Comparison of ENCODE assay signal across 8 cellular contexts in genomic region chr5:78638423-78638822, GRCh38. TPM values are rescaled to one million over a fixed set of nuclear protein-coding genes. Genes with fewer than 3 reads are reported as not detected.
A peak's percentile ranks its signal among the peaks of the same experiment; 100 is the strongest.
DNase-seq lines count a peak whose midpoint lies in the region; ATAC-seq and TF ChIP-seq lines count a peak whose summit lies in the region.

No MANE protein-coding gene starts in this region.

- no peaks in the 10 kb centered on the region for H3F3A ChIP-seq in GM23338 (replicated peaks; ENCODE audit: low read depth)

- peaks cover 4% of the 10 kb centered on the region for H3K27me3 Mint-ChIP-seq in GM23338 (ENCODE audit: insufficient read depth, low read depth, poor library complexity)

- 0 out of 2 replicates have a peak overlapping the region, but pooled peaks have one; percentile 60 for H3K27ac Mint-ChIP-seq in GM23338

- H3K27ac ChIP-seq in GM23338 (ENCODE audit: low read depth), result no peak overlapping the region; the same call in 1 of the 2 replicates

- peaks cover 35% of the 10 kb centered on the region for H3K4me1 ChIP-seq in GM23338 (ENCODE audit: insufficient read depth)

- no peak overlapping the region for H3K4me3 Mint-ChIP-seq in GM23338

- no peak overlapping the region for H2AFZ ChIP-seq in GM23338

- H3K4me3 ChIP-seq in GM23338, result no peak overlapping the region

- H3K79me2 ChIP-seq in GM23338 (replicated peaks; ENCODE audit: insufficient read depth), result peaks cover 100% of the 10 kb centered on the region

- H3K9me2 ChIP-seq in GM23338 (ENCODE audit: insufficient read depth), result no peaks in the 10 kb centered on the region

- peaks cover 58% of the 10 kb centered on the region for H4K20me1 ChIP-seq in GM23338 (replicated peaks; ENCODE audit: insufficient read depth)

- H3K27me3 ChIP-seq in GM23338 (ENCODE audit: insufficient read depth), result no peaks in the 10 kb centered on the region

- peak; percentile 30; the same call in 2 of the 3 replicates for ATAC-seq in GM23338
- ATAC-seq in SK-N-SH treated with all-trans-retinoic acid at 6 μM for 48 hours, result peak; percentile 90
- ATAC-seq in Right ventricle myocardium superior (ENCODE audit: poor library complexity), result peak; percentile 88
- ATAC-seq in GM19328 (IDR thresholded peaks at IDR 0.05; ENCODE audit: unreplicated experiment), result no peak
- no peak for ATAC-seq in GM21723 (IDR thresholded peaks at IDR 0.05; ENCODE audit: unreplicated experiment)

- H3K9me3 Mint-ChIP-seq in GM23338, result no peaks in the 10 kb centered on the region; the same call in 2 of the 3 replicates

- no peak overlapping the region for H3K4me2 ChIP-seq in GM23338

- DNase-seq in GM23338 (ENCODE audit: low spot score), result no peak
- peak; percentile 68 for DNase-seq in Right ventricle myocardium superior
- DNase-seq in renal cortical epithelial cell (ENCODE audit: low read depth), result peak; percentile 98
- DNase-seq in T-helper 9 cell, result no peak
- DNase-seq in SW 1271 (lab: John Stamatoyannopoulos, UW), result no peak

- intact Hi-C loops in Right ventricle myocardium superior (cut with DNase I), result loop anchor here (10.0 kb wide), 1 partner anchor 94 kb away; no protein-coding TSS in a partner anchor

- peaks cover 31% of the 10 kb centered on the region for H3K36me3 Mint-ChIP-seq in GM23338 (ENCODE audit: low read depth)

- peaks cover 7% of the 10 kb centered on the region for H3K36me3 ChIP-seq in GM23338 (ENCODE audit: insufficient read depth)

- peaks cover 66% of the 10 kb centered on the region for H3K4me1 Mint-ChIP-seq in GM23338

- TF ChIP-seq CTCF in GM23338 (conservative IDR thresholded peaks at IDR 0.05; ENCODE audit: low read depth in 2 of 2), result no peak

TF ChIP-seq in GM23338, 12 proteins besides CTCF, POLR2A, EP300 and RAD21:
- TF ChIP-seq JUNB (IDR thresholded peaks at IDR 0.05; ENCODE audit: unreplicated experiment), result no peak
- TF ChIP-seq CREB1 (CRISPR knock-in tag; IDR thresholded peaks at IDR 0.05; ENCODE audit: low read depth), result no peak
- TF ChIP-seq NANOG (IDR thresholded peaks at IDR 0.05; ENCODE audit: borderline replicate concordance), result no peak
- no peak for TF ChIP-seq STAT1 (IDR thresholded peaks at IDR 0.05; ENCODE audit: unreplicated experiment)
- TF ChIP-seq EZH2 (IDR thresholded peaks at IDR 0.05; ENCODE audit: low read depth, unreplicated experiment), result no peak
- no peak for TF ChIP-seq ZNF331 (CRISPR knock-in tag; IDR thresholded peaks at IDR 0.05; ENCODE audit: low read depth)
TF ChIP-seq in GM23338: peak in this region for 0.

TF ChIP-seq in SK-N-SH treated with all-trans-retinoic acid at 6 μM for 48 hours, 23 proteins besides CTCF, POLR2A, EP300 and RAD21 (continues in another document):
- TF ChIP-seq OSR1 (CRISPR knock-in tag; IDR thresholded peaks at IDR 0.05), result no peak
- TF ChIP-seq ISL1 (CRISPR knock-in tag; IDR thresholded peaks at IDR 0.05), result peak; percentile 79
- 0 out of 2 replicates have a peak, but pooled peaks have one; percentile 37 for TF ChIP-seq SNAI2 (CRISPR knock-in tag; IDR thresholded peaks at IDR 0.05)
- TF ChIP-seq CREB5 (CRISPR knock-in tag; IDR thresholded peaks at IDR 0.05; ENCODE audit: low read depth), result no peak
- no peak for TF ChIP-seq CSDC2 (CRISPR knock-in tag; IDR thresholded peaks at IDR 0.05)
- TF ChIP-seq GLIS3 (CRISPR knock-in tag; IDR thresholded peaks at IDR 0.05), result no peak
- TF ChIP-seq POU6F1 (CRISPR knock-in tag; IDR thresholded peaks at IDR 0.05; ENCODE audit: borderline replicate concordance, low read depth), result no peak
- TF ChIP-seq ZNF70 (CRISPR knock-in tag; IDR thresholded peaks at IDR 0.05), result no peak
- TF ChIP-seq ARNTL (CRISPR knock-in tag; IDR thresholded peaks at IDR 0.05; ENCODE audit: borderline replicate concordance, low read depth), result no peak
- TF ChIP-seq ESRRG (CRISPR knock-in tag; IDR thresholded peaks at IDR 0.05), result no peak
- 0 out of 2 replicates have a peak, but pooled peaks have one; percentile 27 for TF ChIP-seq RARB (CRISPR knock-in tag; IDR thresholded peaks at IDR 0.05)
- TF ChIP-seq TCF4 (CRISPR knock-in tag; IDR thresholded peaks at IDR 0.05; ENCODE audit: borderline replicate concordance), result no peak
- no peak for TF ChIP-seq CSRNP3 (CRISPR knock-in tag; IDR thresholded peaks at IDR 0.05)
- TF ChIP-seq ZNF565 (CRISPR knock-in tag; conservative IDR thresholded peaks at IDR 0.05; ENCODE audit: low read depth), result no peak
- TF ChIP-seq PPARA (CRISPR knock-in tag; IDR thresholded peaks at IDR 0.05; ENCODE audit: borderline replicate concordance), result no peak
- no peak for TF ChIP-seq TOX (CRISPR knock-in tag; IDR thresholded peaks at IDR 0.05; ENCODE audit: borderline replicate concordance)
- no peak for TF ChIP-seq ZFP30 (CRISPR knock-in tag; IDR thresholded peaks at IDR 0.05)
- TF ChIP-seq PATZ1 (CRISPR knock-in tag; IDR thresholded peaks at IDR 0.05; ENCODE audit: borderline replicate concordance), result 0 out of 2 replicates have a peak, but pooled peaks have one; percentile 27
- no peak for TF ChIP-seq ZNF8 (CRISPR knock-in tag; IDR thresholded peaks at IDR 0.05)

RNA-seq across cellular contexts. Expression of gene LHFPL2, which starts 10.1 kb away (rescaled TPM):
- total RNA-seq in GM23338 (2014; rRNA removed; shearing (Covaris generic)), result 49.4 and 50.8 TPM in 2 replicates
- polyA plus RNA-seq in GM23338 (2016; fragmentation: Nextera tagmentation; extraction: Ambion mirVana), result 8.8 and 10.6 TPM in 2 replicates
- 5.0 TPM for total RNA-seq in Right ventricle myocardium superior
- 19.2 and 25.7 TPM in 2 replicates for total RNA-seq in renal cortical epithelial cell

Comparison
In these comparisons a context has a peak if more than half of its experiments do, and no peak if none do; other contexts are left out.
1. ATAC-seq: peak in GM23338 (single experiment), SK-N-SH treated with all-trans-retinoic acid at 6 μM for 48 hours (single experiment) and Right ventricle myocardium superior (single experiment); none in GM19328 (single experiment) and GM21723 (single experiment).
2. DNase-seq: peak in Right ventricle myocardium superior (single experiment) and renal cortical epithelial cell (single experiment); none in GM23338 (single experiment), T-helper 9 cell (single experiment) and SW 1271 (0 of 2).